18 cellular contexts compared by ENCODE assay signal in genomic region chr3:30721314-30721634, GRCh38.
"Had no signal": no experiment of that assay in that cellular context is flagged by ENCODE, and none has a peak within 500 bp of the region (broad histone marks: within the 10 kb centered on the region; RNA-seq: fewer than 3 reads in every experiment).

No MANE protein-coding gene starts in this region.

- H3K9me3 ChIP-seq: ascending aorta, gastroesophageal sphincter, lower lobe of right lung, psoas muscle, stomach, thoracic aorta had no signal

- H3K36me3 ChIP-seq: ascending aorta, gastroesophageal sphincter, lower lobe of right lung, stomach, thoracic aorta had no signal

- FAIRE-seq: colon had no signal

- H3K4me3 ChIP-seq: ascending aorta, gastroesophageal sphincter, lower lobe of right lung, psoas muscle, stomach, thoracic aorta had no signal

- ATAC-seq: activated naive CD8-positive, alpha-beta T cell treated with anti-CD3 and anti-CD28 coated beads, Interleukin-2, amount 50 U/mL, for 24 hours; gastroesophageal sphincter; naive thymus-derived CD8-positive, alpha-beta T cell; psoas muscle; sciatic nerve; WTC11 had no signal

- H3K36me3 Mint-ChIP-seq: WTC11 had no signal

- H3K27ac Mint-ChIP-seq: activated CD4-positive, alpha-beta T cell treated with anti-CD3 and anti-CD28 coated beads, Interleukin-2, amount 10 ng/mL, durations not matched to agents 24 days and 14 days; activated naive CD8-positive, alpha-beta T cell treated with anti-CD3 and anti-CD28 coated beads, Interleukin-2, amount 50 U/mL, for 24 hours; naive thymus-derived CD8-positive, alpha-beta T cell; T-helper 1 cell treated with Interleukin-12 subunit alpha and Interleukin-12 subunit beta and Interleukin-4 antibody, amounts not matched to agents 30 μg/mL and 1 μg/mL, for 36 hours; WTC11 had no signal

- H3K27me3 Mint-ChIP-seq: activated naive CD8-positive, alpha-beta T cell treated with anti-CD3 and anti-CD28 coated beads, Interleukin-2, amount 50 U/mL, for 24 hours; naive thymus-derived CD8-positive, alpha-beta T cell had no signal

- H3K4me3 Mint-ChIP-seq: activated CD4-positive, alpha-beta T cell treated with anti-CD3 and anti-CD28 coated beads, Interleukin-2, amount 10 ng/mL, durations not matched to agents 24 days and 14 days; activated naive CD8-positive, alpha-beta T cell treated with anti-CD3 and anti-CD28 coated beads, Interleukin-2, amount 50 U/mL, for 24 hours; naive thymus-derived CD8-positive, alpha-beta T cell; T-helper 1 cell treated with Interleukin-12 subunit alpha and Interleukin-12 subunit beta and Interleukin-4 antibody, amounts not matched to agents 30 μg/mL and 1 μg/mL, for 36 hours; WTC11 had no signal

- H3K27ac ChIP-seq: ascending aorta, gastroesophageal sphincter, lower lobe of right lung, psoas muscle, stomach, thoracic aorta had no signal

- H3K4me1 ChIP-seq: ascending aorta, gastroesophageal sphincter, lower lobe of right lung, psoas muscle had no signal

- H3K27me3 ChIP-seq: ascending aorta, gastroesophageal sphincter, stomach had no signal

- DNase-seq: activated CD4-positive, alpha-beta T cell treated with anti-CD3 and anti-CD28 coated beads, Interleukin-2, amount 10 ng/mL, durations not matched to agents 24 days and 14 days; activated CD8-positive, alpha-beta memory T cell treated with anti-CD3 and anti-CD28 coated beads for 24 hours; activated naive CD4-positive, alpha-beta T cell treated with Interleukin-2 at 50 U/mL for 16 hours; activated naive CD8-positive, alpha-beta T cell treated with anti-CD3 and anti-CD28 coated beads, Interleukin-2, amount 50 U/mL, for 24 hours; hypothalamus; lower lobe of right lung; naive thymus-derived CD8-positive, alpha-beta T cell; nucleus accumbens; psoas muscle; stimulated activated CD4-positive, alpha-beta T cell treated with anti-CD3 and anti-CD28 coated beads, Interleukin-4, amount 100 ng/mL, for 4 hours; stomach had no signal
